Comparison of ENCODE assay signal across 30 cellular contexts in genomic region chr9:84438391-84438790, GRCh38.
"Had no signal": no experiment of that assay in that cellular context is flagged by ENCODE, and none has a peak within 500 bp of the region (broad histone marks: within the 10 kb centered on the region; RNA-seq: fewer than 3 reads in every experiment).

No MANE protein-coding gene starts in this region.

- H3K4me3 ChIP-seq: adrenal gland, ascending aorta, esophagus muscularis mucosa, gastrocnemius medialis, heart left ventricle had no signal

- ATAC-seq: activated CD4-positive, alpha-beta T cell treated with anti-CD3 and anti-CD28 coated beads for 36 hours; activated CD8-positive, alpha-beta memory T cell treated with anti-CD3 and anti-CD28 coated beads, Interleukin-2, amount 10 ng/mL, durations not matched to agents 7 days and 5 days; activated CD8-positive, alpha-beta T cell treated with anti-CD3 and anti-CD28 coated beads, Interleukin-2, amount 10 ng/mL, durations not matched to agents 7 days and 5 days; activated naive CD8-positive, alpha-beta T cell treated with anti-CD3 and anti-CD28 coated beads, Interleukin-2, amount 50 U/mL, for 24 hours; effector memory CD8-positive, alpha-beta T cell; foreskin keratinocyte; gastrocnemius medialis; heart left ventricle had no signal

- H3K27me3 ChIP-seq: adrenal gland, ascending aorta, brain microvascular endothelial cell, esophagus muscularis mucosa, foreskin keratinocyte, gastrocnemius medialis, heart left ventricle had no signal

- DNase-seq: activated CD4-positive, alpha-beta memory T cell treated with anti-CD3 and anti-CD28 coated beads for 36 hours; activated CD4-positive, alpha-beta T cell treated with anti-CD3 and anti-CD28 coated beads for 36 hours; activated CD4-positive, alpha-beta T cell treated with anti-CD3 and anti-CD28 coated beads, Interleukin-2, amount 10 ng/mL, durations not matched to agents 24 days and 14 days; activated CD4-positive, CD25-positive, alpha-beta regulatory T cell; activated CD4-positive, CD25-positive, alpha-beta regulatory T cell treated with anti-CD3 and anti-CD28 coated beads, Interleukin-2, amount 50 U/mL, for 72 hours; activated CD8-positive, alpha-beta memory T cell treated with anti-CD3 and anti-CD28 coated beads, Interleukin-2, amount 10 ng/mL, durations not matched to agents 7 days and 5 days; activated CD8-positive, alpha-beta memory T cell treated with anti-CD3 and anti-CD28 coated beads, Interleukin-2, amount 50 U/mL, for 4 hours; activated CD8-positive, alpha-beta T cell treated with anti-CD3 and anti-CD28 coated beads, Interleukin-2, amount 10 ng/mL, durations not matched to agents 7 days and 5 days; activated effector memory CD4-positive, alpha-beta T cell treated with anti-CD3 and anti-CD28 coated beads, Interleukin-2, amount 50 U/mL, for 16 hours; activated naive CD4-positive, alpha-beta T cell treated with anti-CD3 and anti-CD28 coated beads for 36 hours; activated naive CD8-positive, alpha-beta T cell treated with anti-CD3 and anti-CD28 coated beads for 36 hours; activated naive CD8-positive, alpha-beta T cell treated with anti-CD3 and anti-CD28 coated beads, Interleukin-2, amount 50 U/mL, for 24 hours; activated T-cell treated with anti-CD3 and anti-CD28 coated beads, Interleukin-2, amount 50 U/mL, for 1 hour; activated T-cell treated with anti-CD3 and anti-CD28 coated beads, Interleukin-2, amount 50 U/mL, for 48 hours; adrenal gland; amygdala; brain microvascular endothelial cell; cortex of kidney; dermis blood vessel endothelial cell; effector CD4-positive, alpha-beta T cell; effector memory CD8-positive, alpha-beta T cell; erythroblast; foreskin keratinocyte; gastrocnemius medialis; glutamatergic neuron; heart left ventricle; T-helper 2 cell had no signal

- FAIRE-seq: bronchial epithelial cell had no signal

- H3K36me3 ChIP-seq: adrenal gland, ascending aorta, brain microvascular endothelial cell, esophagus muscularis mucosa, gastrocnemius medialis, heart left ventricle had no signal

- H3K27ac ChIP-seq: adrenal gland, ascending aorta, brain microvascular endothelial cell, esophagus muscularis mucosa, foreskin keratinocyte, gastrocnemius medialis, heart left ventricle had no signal

- H3K4me1 ChIP-seq: adrenal gland, ascending aorta, foreskin keratinocyte, gastrocnemius medialis had no signal

- H3K9me3 ChIP-seq: adrenal gland, ascending aorta, esophagus muscularis mucosa, gastrocnemius medialis had no signal
